ENCODE assay signal across 8 cellular contexts in the genomic region with DNA sequence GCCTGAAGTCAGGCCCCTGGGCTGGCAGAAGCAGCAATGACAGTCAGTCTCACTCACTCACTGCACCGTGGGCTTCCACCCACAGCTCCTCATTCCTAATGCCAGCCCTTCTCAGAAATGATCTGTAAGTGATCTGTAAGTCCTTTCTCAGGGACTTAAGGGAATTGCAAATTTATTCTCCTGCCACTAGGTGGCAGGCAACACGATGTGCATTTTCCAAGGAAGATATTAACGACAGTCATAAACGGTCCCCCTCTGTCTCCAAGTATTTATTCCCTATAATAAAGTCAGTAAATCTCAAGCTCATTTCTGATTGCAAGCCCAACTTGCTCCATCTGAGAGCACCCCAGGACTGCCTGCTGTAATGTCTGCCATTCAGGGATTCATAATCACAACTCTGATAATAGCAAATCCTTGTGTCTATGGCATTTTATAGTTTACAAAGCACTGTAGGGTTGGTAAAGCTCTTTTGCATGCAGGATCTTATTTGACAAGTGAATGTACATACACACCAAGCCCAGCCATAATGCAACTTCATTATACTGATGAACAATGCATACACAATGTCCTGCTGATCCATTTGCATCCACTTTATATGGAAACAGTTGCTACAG.
DNase-seq lines count a peak whose midpoint lies in the region; ATAC-seq and TF ChIP-seq lines count a peak whose summit lies in the region.

No MANE protein-coding gene starts in this region.

- no peak overlapping the region for H3K4me3 Mint-ChIP-seq in activated CD8-positive, alpha-beta T cell treated with anti-CD3 and anti-CD28 coated beads, Interleukin-2, amount 10 ng/mL, durations not matched to agents 7 days and 5 days

- no peak for ATAC-seq in activated CD8-positive, alpha-beta T cell treated with anti-CD3 and anti-CD28 coated beads, Interleukin-2, amount 10 ng/mL, durations not matched to agents 7 days and 5 days
- ATAC-seq in upper lobe of right lung (peak; percentile 44), GM18498 (IDR thresholded peaks at IDR 0.05; ENCODE audit: unreplicated experiment) (no peak)

- no peaks in the 10 kb centered on the region for H3K27me3 ChIP-seq in upper lobe of right lung

- peaks cover 2% of the 10 kb centered on the region for H3K4me1 Mint-ChIP-seq in activated CD8-positive, alpha-beta T cell treated with anti-CD3 and anti-CD28 coated beads, Interleukin-2, amount 10 ng/mL, durations not matched to agents 7 days and 5 days (ENCODE audit: low read depth)

- H3K27ac Mint-ChIP-seq in activated CD8-positive, alpha-beta T cell treated with anti-CD3 and anti-CD28 coated beads, Interleukin-2, amount 10 ng/mL, durations not matched to agents 7 days and 5 days: no peak overlapping the region

- H3K9me3 ChIP-seq in upper lobe of right lung: no peaks in the 10 kb centered on the region

- no peak overlapping the region for H3K27ac ChIP-seq in upper lobe of right lung

- TF ChIP-seq CTCF in GM12801 (IDR thresholded peaks at IDR 0.05; ENCODE audit: extremely low read depth, insufficient read length) (peak; percentile 11), upper lobe of right lung (IDR thresholded peaks at IDR 0.05) (peak; percentile 75)

- peak; percentile 71 for DNase-seq in AG08395 (ENCODE audit: low spot score)
- peak; percentile 3 to 32 for DNase-seq in NCI-H1930 (lab: John Stamatoyannopoulos, UW)
- peak; percentile 25 for DNase-seq in activated CD8-positive, alpha-beta T cell treated with anti-CD3 and anti-CD28 coated beads, Interleukin-2, amount 10 ng/mL, durations not matched to agents 7 days and 5 days
- peak; percentile 85 for DNase-seq in inferior parietal cortex (ENCODE audit: extremely low spot score)
- no peak for DNase-seq in upper lobe of right lung
- DNase-seq in stimulated activated CD4-positive, alpha-beta T cell treated with anti-CD3 and anti-CD28 coated beads, Interleukin-4, amount 100 ng/mL, for 4 hours: no peak

- H3K4me1 ChIP-seq in upper lobe of right lung: peaks cover 8% of the 10 kb centered on the region

- CTCF ChIA-PET in activated CD8-positive, alpha-beta T cell treated with anti-CD3 and anti-CD28 coated beads, Interleukin-2, amount 10 ng/mL, durations not matched to agents 7 days and 5 days (lab: Charles Lee): interaction anchor here (1.2 to 1.5 kb wide), 4 partner anchors 28 to 363 kb away, joined by 3 to 4 read pairs (median 4); no protein-coding TSS in a partner anchor

- H3K36me3 ChIP-seq in upper lobe of right lung: no peaks in the 10 kb centered on the region

- no peaks in the 10 kb centered on the region for H3K36me3 Mint-ChIP-seq in activated CD8-positive, alpha-beta T cell treated with anti-CD3 and anti-CD28 coated beads, Interleukin-2, amount 10 ng/mL, durations not matched to agents 7 days and 5 days (ENCODE audit: low read depth)

- peaks cover 28% of the 10 kb centered on the region for H3K27me3 Mint-ChIP-seq in activated CD8-positive, alpha-beta T cell treated with anti-CD3 and anti-CD28 coated beads, Interleukin-2, amount 10 ng/mL, durations not matched to agents 7 days and 5 days (ENCODE audit: low read depth)

- POLR2A ChIA-PET in activated CD8-positive, alpha-beta T cell treated with anti-CD3 and anti-CD28 coated beads, Interleukin-2, amount 10 ng/mL, durations not matched to agents 7 days and 5 days (lab: Charles Lee): no interaction called here

- H3K4me3 ChIP-seq in upper lobe of right lung: no peak overlapping the region

- no peaks in the 10 kb centered on the region for H3K9me3 Mint-ChIP-seq in activated CD8-positive, alpha-beta T cell treated with anti-CD3 and anti-CD28 coated beads, Interleukin-2, amount 10 ng/mL, durations not matched to agents 7 days and 5 days (ENCODE audit: insufficient read depth)

- intact Hi-C loops in upper lobe of right lung (cut with DNase I): no loop called here

Comparison
In these comparisons a context has a peak if more than half of its experiments do, and no peak if none do; other contexts are left out.
1. DNase-seq: peak in AG08395 (single experiment), NCI-H1930 (2 of 2), activated CD8-positive, alpha-beta T cell treated with anti-CD3 and anti-CD28 coated beads, Interleukin-2, amount 10 ng/mL, durations not matched to agents 7 days and 5 days (single experiment) and inferior parietal cortex (single experiment); none in upper lobe of right lung (single experiment) and stimulated activated CD4-positive, alpha-beta T cell treated with anti-CD3 and anti-CD28 coated beads, Interleukin-4, amount 100 ng/mL, for 4 hours (0 of 2).